In genomic region chr21:16343776-16344175, GRCh38 we compare ENCODE assay signal across 25 cellular contexts.
A peak's percentile ranks its signal among the peaks of the same experiment; 100 is the strongest.
DNase-seq lines count a peak whose midpoint lies in the region; ATAC-seq, FAIRE-seq and TF ChIP-seq lines count a peak whose summit lies in the region.
"Had no signal": no experiment of that assay in that cellular context is flagged by ENCODE, and none has a peak within 500 bp of the region (broad histone marks: within the 10 kb centered on the region; RNA-seq: fewer than 3 reads in every experiment).

No MANE protein-coding gene starts in this region.

- WGBS in H1 (ENCODE audit: extremely low coverage in 1 of 2, insufficient coverage in 1 of 2, insufficient read length in 1 of 2, insufficient replicate concordance in 2 of 2, low coverage in 1 of 2, low lambda C conversion rate in 2 of 2, missing lambda C conversion rate in 1 of 2), 2 experiments, result 81% methylated on average over 3 of the region's 3 CpGs; no CpG with 5 or more reads in 1 of the 2 experiments
- WGBS in small intestine, 3 donors, result 71 to 86% (median 73%) methylated on average over 3 of the region's 3 CpGs
- 81% methylated on average over 3 of the region's 3 CpGs for WGBS in prostate gland

- CTCF ChIA-PET in H1 (lab: Charles Lee; ENCODE audit: partially characterized antibody), result no interaction called here

- intact Hi-C loops in prostate gland (cut with DNase I), result no loop called here

- no peaks in the 10 kb centered on the region for H3K79me1 ChIP-seq in H1 (ENCODE audit: low read depth, low read length)

- H3K27me3 Mint-ChIP-seq in mesothelial cell of epicardium (ENCODE audit: low read depth), result no peaks in the 10 kb centered on the region
- H3K27me3 Mint-ChIP-seq: B cell; CD4-positive, alpha-beta memory T cell; CD4-positive, CD25-positive, alpha-beta regulatory T cell; CD8-positive, alpha-beta memory T cell had no signal

- H3K4me1 ChIP-seq in H1 (replicated peaks in 1 of 4; ENCODE audit: control insufficient read depth in 3 of 4, insufficient read depth in 4 of 4, low read length in 3 of 4) (no peaks in the 10 kb centered on the region), small intestine (ENCODE audit: control insufficient read depth in 2 of 2, insufficient read depth in 1 of 2, low read depth in 1 of 2, low read length in 1 of 2) (no peaks in the 10 kb centered on the region), prostate gland (replicated peaks) (no peaks in the 10 kb centered on the region)
- H3K4me1 ChIP-seq: A549; BLaER1 treated with 17β-estradiol and CSF1 and Interleukin-3, amounts not matched to agents 10 nM and 100 nM had no signal

- H4K8ac ChIP-seq in H1 (ENCODE audit: extremely low read depth, insufficient read depth, low read length), result no peak overlapping the region

- H3K4me3 ChIP-seq in LNCaP clone FGC (ENCODE audit: low read depth, low read length) (peak overlapping the region; percentile 96), H1 (ENCODE audit: extremely low read depth in 1 of 4, insufficient read depth in 2 of 4, low read depth in 3 of 4, low read length in 4 of 4) (no peak overlapping the region), small intestine (ENCODE audit: low read depth in 1 of 2, low read length in 2 of 2) (no peak overlapping the region), prostate gland (no peak overlapping the region)
- H3K4me3 ChIP-seq: A549; BLaER1 treated with 17β-estradiol and CSF1 and Interleukin-3, amounts not matched to agents 10 nM and 100 nM; GM12878 had no signal

- no peak overlapping the region for H2BK15ac ChIP-seq in H1 (ENCODE audit: low read length)

- POLR2A ChIA-PET in H1 (lab: Charles Lee; ENCODE audit: partially characterized antibody), result no interaction called here

- no peak overlapping the region for H2BK5ac ChIP-seq in H1 (ENCODE audit: low read depth, low read length)

- H3K4me2 ChIP-seq in H1 (ENCODE audit: insufficient read depth in 1 of 2, low read depth in 2 of 2, low read length in 2 of 2), result no peak overlapping the region
- H3K4me2 ChIP-seq: A549; BLaER1 treated with 17β-estradiol and CSF1 and Interleukin-3, amounts not matched to agents 10 nM and 100 nM had no signal

- H3K4ac ChIP-seq in H1 (replicated peaks; ENCODE audit: insufficient read length, low read depth, low read length), result no peak overlapping the region

- no peak for TF ChIP-seq EP300 in H1 (IDR thresholded peaks at IDR 0.05; ENCODE audit: borderline replicate concordance in 1 of 2, low read depth in 2 of 2, low read length in 2 of 2)

- peak; percentile 8 for DNase-seq in NCI-H82 (lab: John Stamatoyannopoulos, UW)
- DNase-seq in NCI-H82 treated with DMSO at 0.1 percent for 48 hours (lab: John Stamatoyannopoulos, UW; ENCODE audit: unreplicated experiment), result no peak
- DNase-seq in LNCaP clone FGC (ENCODE audit: low read depth), result no peak
- DNase-seq in H1 (ENCODE audit: low read depth in 1 of 2, low spot score in 2 of 2), result no peak
- no peak for DNase-seq in mesothelial cell of epicardium (ENCODE audit: low spot score in 2 of 2, unreplicated experiment in 2 of 2)
- no peak for DNase-seq in small intestine
- DNase-seq in prostate gland (ENCODE audit: low spot score), result no peak
- DNase-seq: AML-193; CD4-positive, alpha-beta memory T cell; CD4-positive, CD25-positive, alpha-beta regulatory T cell; CD8-positive, alpha-beta memory T cell; COR-L47; DMS 273 treated with DMSO at 0.1 percent for 48 hours; DMS153; DMS79 treated with DMSO at 0.1 percent for 48 hours; EL; GDM1 had no signal

- peak overlapping the region; percentile 92; the same call in 1 of the 2 replicates for H2AFZ ChIP-seq in H1 (ENCODE audit: low read length)

- H3K9ac ChIP-seq in H1 (replicated peaks in 1 of 4; ENCODE audit: extremely low read depth in 1 of 4, low read depth in 3 of 4, low read length in 3 of 4), result no peak overlapping the region
- H3K9ac ChIP-seq: BLaER1 treated with 17β-estradiol and CSF1 and Interleukin-3, amounts not matched to agents 10 nM and 100 nM had no signal

- no peaks in the 10 kb centered on the region for H3K27me3 ChIP-seq in H1 (replicated peaks in 1 of 4; ENCODE audit: control insufficient read depth in 3 of 4, extremely low read depth in 1 of 4, insufficient read depth in 3 of 4, low read length in 3 of 4)
- no peaks in the 10 kb centered on the region for H3K27me3 ChIP-seq in small intestine (ENCODE audit: control insufficient read depth in 2 of 2, insufficient read depth in 2 of 2, low read length in 2 of 2)
- H3K27me3 ChIP-seq in prostate gland (replicated peaks; ENCODE audit: insufficient read depth), result no peaks in the 10 kb centered on the region
- H3K27me3 ChIP-seq: BLaER1 treated with 17β-estradiol and CSF1 and Interleukin-3, amounts not matched to agents 10 nM and 100 nM had no signal

- FAIRE-seq in H1 (lab: Jason Lieb, UNC), result no peak
- no peak for FAIRE-seq in small intestine (lab: Jason Lieb, UNC)
- FAIRE-seq: A549, GM12878, GM12892, GM18507 had no signal

- TF ChIP-seq CTCF in LNCaP clone FGC (IDR thresholded peaks at IDR 0.05; ENCODE audit: control insufficient read depth, extremely low read depth, insufficient read depth) (no peak), H1 (IDR thresholded peaks at IDR 0.05; ENCODE audit: control extremely low read depth in 1 of 3, insufficient read depth in 1 of 3, low read depth in 1 of 3, low read length in 3 of 3) (no peak), mesothelial cell of epicardium (IDR thresholded peaks at IDR 0.05; ENCODE audit: unreplicated experiment) (no peak), prostate gland (IDR thresholded peaks at IDR 0.05) (no peak)

- no peak overlapping the region for H2BK12ac ChIP-seq in H1 (ENCODE audit: low read depth, low read length)

- H4K20me1 ChIP-seq in H1 (replicated peaks in 1 of 2; ENCODE audit: control insufficient read depth in 1 of 2, insufficient read depth in 2 of 2, low read length in 2 of 2), result no peaks in the 10 kb centered on the region
- H4K20me1 ChIP-seq: BLaER1 treated with 17β-estradiol and CSF1 and Interleukin-3, amounts not matched to agents 10 nM and 100 nM had no signal

- no peak overlapping the region for H4K5ac ChIP-seq in H1 (ENCODE audit: insufficient read length, low read depth, low read length)

- no peak overlapping the region for H2AK5ac ChIP-seq in H1 (ENCODE audit: low read depth, low read length)

- H3K79me2 ChIP-seq in H1 (ENCODE audit: control insufficient read depth in 1 of 2, insufficient read depth in 2 of 2, low read length in 2 of 2), result no peaks in the 10 kb centered on the region

- H3K4me3 Mint-ChIP-seq in mesothelial cell of epicardium, result no peak overlapping the region
- H3K4me3 Mint-ChIP-seq: B cell; CD14-positive monocyte; CD4-positive, alpha-beta memory T cell; CD4-positive, CD25-positive, alpha-beta regulatory T cell; CD8-positive, alpha-beta memory T cell had no signal

- TF ChIP-seq POLR2A in H1 (IDR thresholded peaks at IDR 0.05; ENCODE audit: control extremely low read depth in 1 of 2, low read depth in 2 of 2, low read length in 2 of 2) (no peak), prostate gland (IDR thresholded peaks at IDR 0.05) (no peak)

- no peak overlapping the region for H3K56ac ChIP-seq in H1 (replicated peaks; ENCODE audit: insufficient read length, low read depth, low read length)

- peak overlapping the region; percentile 16 for H3K27ac Mint-ChIP-seq in mesothelial cell of epicardium
- H3K27ac Mint-ChIP-seq: B cell; CD14-positive monocyte; CD4-positive, CD25-positive, alpha-beta regulatory T cell; CD8-positive, alpha-beta memory T cell had no signal

- H3K36me3 ChIP-seq in H1 (ENCODE audit: control insufficient read depth in 2 of 4, insufficient read depth in 4 of 4, low read length in 3 of 4), result no peaks in the 10 kb centered on the region; a peak in 1 of 8 replicates
- no peaks in the 10 kb centered on the region for H3K36me3 ChIP-seq in small intestine (ENCODE audit: control insufficient read depth in 2 of 2, insufficient read depth in 2 of 2, low read length in 2 of 2)
- no peaks in the 10 kb centered on the region for H3K36me3 ChIP-seq in prostate gland
- H3K36me3 ChIP-seq: BLaER1 treated with 17β-estradiol and CSF1 and Interleukin-3, amounts not matched to agents 10 nM and 100 nM had no signal

- no peak overlapping the region for H3K18ac ChIP-seq in H1 (ENCODE audit: extremely low read depth, low read length)

- ATAC-seq in HG02588 (IDR thresholded peaks at IDR 0.05; ENCODE audit: unreplicated experiment), result no peak
- ATAC-seq: A549, GM12878 had no signal

- H3K36me3 Mint-ChIP-seq in mesothelial cell of epicardium, result peaks cover 12% of the 10 kb centered on the region
- H3K36me3 Mint-ChIP-seq: CD14-positive monocyte; CD4-positive, alpha-beta memory T cell; CD4-positive, CD25-positive, alpha-beta regulatory T cell; CD8-positive, alpha-beta memory T cell had no signal

- H2BK120ac ChIP-seq in H1 (replicated peaks; ENCODE audit: low read depth, low read length), result no peak overlapping the region

- H3K9me3 Mint-ChIP-seq in mesothelial cell of epicardium, result peaks cover 11% of the 10 kb centered on the region
- H3K9me3 Mint-ChIP-seq: CD8-positive, alpha-beta memory T cell had no signal

- no peak overlapping the region for H3K23ac ChIP-seq in H1 (ENCODE audit: insufficient read length)

- H2BK20ac ChIP-seq in H1 (ENCODE audit: low read length), result no peak overlapping the region

- TF ChIP-seq RAD21 in H1 (IDR thresholded peaks at IDR 0.05 in 1 of 2, conservative IDR thresholded peaks at IDR 0.05 in 1 of 2; ENCODE audit: low read depth in 2 of 2, low read length in 2 of 2), result no peak

- H4K91ac ChIP-seq in H1 (replicated peaks; ENCODE audit: insufficient read length, low read length), result no peak overlapping the region

- no peak overlapping the region for H3K27ac ChIP-seq in H1 (ENCODE audit: low read depth, low read length)
- H3K27ac ChIP-seq in small intestine (ENCODE audit: low read depth in 1 of 2, low read length in 1 of 2), result no peak overlapping the region
- no peak overlapping the region for H3K27ac ChIP-seq in prostate gland
- H3K27ac ChIP-seq: A549; BLaER1 treated with 17β-estradiol and CSF1 and Interleukin-3, amounts not matched to agents 10 nM and 100 nM had no signal

- no peak overlapping the region for H3K14ac ChIP-seq in H1 (ENCODE audit: insufficient read length)

- H3K9me3 ChIP-seq in H1 (ENCODE audit: insufficient read depth in 2 of 2, low read depth in 1 of 2, low read length in 1 of 2) (no peaks in the 10 kb centered on the region), small intestine (ENCODE audit: control insufficient read depth, low read depth) (no peaks in the 10 kb centered on the region), prostate gland (no peaks in the 10 kb centered on the region)
- H3K9me3 ChIP-seq: A549; BLaER1 treated with 17β-estradiol and CSF1 and Interleukin-3, amounts not matched to agents 10 nM and 100 nM had no signal

- peaks cover 12% of the 10 kb centered on the region for H3K4me1 Mint-ChIP-seq in mesothelial cell of epicardium
- H3K4me1 Mint-ChIP-seq: B cell; CD14-positive monocyte; CD4-positive, alpha-beta memory T cell; CD4-positive, CD25-positive, alpha-beta regulatory T cell; CD8-positive, alpha-beta memory T cell had no signal

- no peaks in the 10 kb centered on the region for H3K23me2 ChIP-seq in H1 (ENCODE audit: low read depth, low read length)
